1 cellular context compared by ENCODE assay signal in the genomic region with DNA sequence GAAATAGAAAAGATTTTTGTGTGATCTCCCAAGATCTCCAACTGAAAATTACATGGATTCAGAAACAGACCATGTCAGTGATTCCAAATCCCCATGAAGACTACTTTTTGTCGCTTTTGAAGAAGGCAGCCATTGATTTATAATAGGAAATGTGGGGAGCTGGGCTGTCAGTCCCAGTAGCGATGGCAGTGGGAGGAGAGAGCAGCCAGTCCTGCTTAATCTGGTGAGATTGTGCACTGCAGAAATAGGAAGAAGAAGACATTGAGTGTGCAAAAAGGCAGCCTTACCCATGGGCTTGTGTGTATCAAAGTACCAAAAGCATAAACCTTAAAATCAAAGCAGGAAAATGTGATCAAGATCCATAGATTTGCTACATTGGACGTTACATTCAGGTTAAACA.
TF ChIP-seq lines count a peak whose summit lies in the region.

No MANE protein-coding gene starts in this region.

TF ChIP-seq in A549, 52 proteins besides CTCF, POLR2A, EP300 and RAD21 (continued from another document):
- no peak for TF ChIP-seq PBX3 (IDR thresholded peaks at IDR 0.05)
- no peak for TF ChIP-seq SMC3 (IDR thresholded peaks at IDR 0.05)
- TF ChIP-seq, protein P1, sequence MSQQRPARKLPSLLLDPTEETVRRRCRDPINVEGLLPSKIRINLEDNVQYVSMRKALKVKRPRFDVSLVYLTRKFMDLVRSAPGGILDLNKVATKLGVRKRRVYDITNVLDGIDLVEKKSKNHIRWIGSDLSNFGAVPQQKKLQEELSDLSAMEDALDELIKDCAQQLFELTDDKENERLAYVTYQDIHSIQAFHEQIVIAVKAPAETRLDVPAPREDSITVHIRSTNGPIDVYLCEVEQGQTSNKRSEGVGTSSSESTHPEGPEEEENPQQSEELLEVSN (IDR thresholded peaks at IDR 0.05; ENCODE audit: borderline replicate concordance, low read depth), result no peak
